Comparison of ENCODE assay signal across 8 cellular contexts in the genomic region with DNA sequence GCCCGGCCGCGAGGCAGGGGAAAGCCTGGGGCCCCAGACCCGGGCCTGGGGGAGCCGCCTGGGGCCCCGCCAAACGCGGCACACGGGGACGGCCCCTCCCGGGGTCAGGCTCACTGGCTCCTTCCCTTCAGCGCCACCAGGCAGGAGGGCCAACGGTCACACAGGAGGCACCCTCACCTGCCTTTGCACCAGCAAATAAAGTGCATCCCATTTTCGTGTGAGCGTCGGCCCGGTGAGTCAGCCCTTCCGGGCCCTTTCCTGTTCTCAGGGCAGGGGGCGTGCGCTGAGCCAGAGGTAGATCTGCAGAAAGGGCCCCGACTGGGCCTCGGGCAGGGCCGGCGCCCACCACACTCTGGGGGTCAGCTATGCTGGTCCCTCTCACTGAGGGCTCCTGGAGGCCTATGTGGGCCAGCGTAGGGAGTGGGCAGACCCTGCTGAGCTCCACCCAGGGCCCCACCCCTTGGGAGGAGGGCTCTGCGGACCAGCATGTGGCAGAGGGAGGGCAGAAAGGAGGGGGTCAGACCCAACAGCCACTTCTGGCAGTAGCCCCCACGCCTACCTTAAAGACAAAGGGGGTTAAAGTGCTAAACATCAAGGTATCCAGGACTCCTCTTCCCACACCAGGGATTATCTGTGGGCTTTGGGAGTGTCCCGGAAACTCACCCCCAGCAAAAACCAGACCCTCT. TPM values are rescaled to one million over a fixed set of nuclear protein-coding genes. Genes with fewer than 3 reads are reported as not detected.
DNase-seq lines count a peak whose midpoint lies in the region; ATAC-seq, FAIRE-seq and TF ChIP-seq lines count a peak whose summit lies in the region.

No MANE protein-coding gene starts in this region.

- H3K4me1 Mint-ChIP-seq in CD8-positive, alpha-beta memory T cell = peaks cover 22 to 42% (median 22%) of the 10 kb centered on the region in 3 donors
- H3K4me1 Mint-ChIP-seq in GM23338 = peaks cover 34% of the 10 kb centered on the region

- DNase-seq in CD8-positive, alpha-beta memory T cell = peak; percentile 40 to 78 (median 52)
- DNase-seq in GM23338 (ENCODE audit: low spot score) (peak; percentile 83), NCI-H1694 (lab: John Stamatoyannopoulos, UW) (peak; percentile 26), keratinocyte (ENCODE audit: low read depth, low spot score) (no peak)
- peak; percentile 56 for DNase-seq in central memory CD4-positive, alpha-beta T cell
- DNase-seq in stimulated activated CD4-positive, alpha-beta T cell treated with anti-CD3 and anti-CD28 coated beads, Interleukin-15, amount 100 ng/mL, for 24 hours = peak; percentile 83

- H3K27me3 ChIP-seq in CD8-positive, alpha-beta memory T cell (ENCODE audit: insufficient read depth, low read length, poor library complexity, severe bottlenecking) = no peaks in the 10 kb centered on the region
- no peaks in the 10 kb centered on the region for H3K27me3 ChIP-seq in GM23338 (ENCODE audit: insufficient read depth)
- no peaks in the 10 kb centered on the region for H3K27me3 ChIP-seq in keratinocyte (ENCODE audit: control insufficient read depth, extremely low read depth, insufficient read depth, low read length)

- no peaks in the 10 kb centered on the region for H3K9me2 ChIP-seq in GM23338 (ENCODE audit: insufficient read depth)

- POLR2A ChIA-PET in CD8-positive, alpha-beta memory T cell (lab: Charles Lee) = interaction anchor here (0.6 to 2.0 kb wide), 4 partner anchors 23 to 436 kb away, joined by 4 to 18 read pairs (median 5); a partner anchor contains a TSS

- no peaks in the 10 kb centered on the region for H3K9me3 Mint-ChIP-seq in CD8-positive, alpha-beta memory T cell
- no peaks in the 10 kb centered on the region for H3K9me3 Mint-ChIP-seq in GM23338

- H4K20me1 ChIP-seq in GM23338 (replicated peaks; ENCODE audit: insufficient read depth) (peaks cover 17% of the 10 kb centered on the region), keratinocyte (ENCODE audit: control insufficient read depth, extremely low read depth, insufficient read depth, low read length) (peaks cover 11% of the 10 kb centered on the region)

- dilution Hi-C loops in keratinocyte (cut with MboI; ENCODE audit: extremely low pct_ligation_motif_present, low sequenced_read_pairs) = no loop called here

- no peak for FAIRE-seq in keratinocyte (lab: Jason Lieb, UNC)

- H3K9me1 ChIP-seq in keratinocyte (ENCODE audit: control insufficient read depth, extremely low read depth, insufficient read depth, low read length) = no peaks in the 10 kb centered on the region

- peaks cover 26% of the 10 kb centered on the region for H3K4me1 ChIP-seq in CD8-positive, alpha-beta memory T cell (ENCODE audit: insufficient read depth, low read length)
- H3K4me1 ChIP-seq in GM23338 (ENCODE audit: insufficient read depth) (peaks cover 18% of the 10 kb centered on the region), keratinocyte (ENCODE audit: control insufficient read depth, extremely low read depth, insufficient read depth, low read length) (peaks cover 26% of the 10 kb centered on the region)

- H3K9ac ChIP-seq in keratinocyte (ENCODE audit: control insufficient read depth, extremely low read depth, insufficient read depth, low read length) = peak overlapping the region; percentile 75

- peaks cover 0 to 23% (median 0%) of the 10 kb centered on the region in 3 donors for H3K36me3 Mint-ChIP-seq in CD8-positive, alpha-beta memory T cell
- peaks cover 22% of the 10 kb centered on the region for H3K36me3 Mint-ChIP-seq in GM23338 (ENCODE audit: low read depth)

- peak overlapping the region; percentile 35 for H3K27ac ChIP-seq in CD8-positive, alpha-beta memory T cell (ENCODE audit: low read depth, low read length)
- H3K27ac ChIP-seq in GM23338 (ENCODE audit: low read depth) (peak overlapping the region; percentile 90), VCaP (peak overlapping the region; percentile 98), keratinocyte (ENCODE audit: control insufficient read depth, insufficient read depth, low read length) (peak overlapping the region; percentile 81)

- H3K4me3 ChIP-seq in CD8-positive, alpha-beta memory T cell (ENCODE audit: low read length) = peak overlapping the region; percentile 51
- H3K4me3 ChIP-seq in GM23338 = peak overlapping the region; percentile 91
- peak overlapping the region; percentile 73 to 98 (median 82) for H3K4me3 ChIP-seq in keratinocyte (ENCODE audit: control insufficient read depth in 2 of 3, extremely low read depth in 1 of 3, insufficient read depth in 2 of 3, low read depth in 1 of 3, low read length in 3 of 3)

- peaks cover 37% of the 10 kb centered on the region for H3K79me2 ChIP-seq in GM23338 (replicated peaks; ENCODE audit: insufficient read depth)
- H3K79me2 ChIP-seq in keratinocyte (ENCODE audit: control insufficient read depth, insufficient read depth, low read length) = peaks cover 35% of the 10 kb centered on the region

- peak overlapping the region; percentile 75 to 92 (median 86) for H3K4me3 Mint-ChIP-seq in CD8-positive, alpha-beta memory T cell
- peak overlapping the region; percentile 83 for H3K4me3 Mint-ChIP-seq in GM23338

- 0 out of 2 replicates have a peak, but pooled peaks cover 11% of the 10 kb centered on the region for H3F3A ChIP-seq in GM23338 (replicated peaks; ENCODE audit: low read depth)

- H3K4me2 ChIP-seq in GM23338 (peak overlapping the region; percentile 99), keratinocyte (ENCODE audit: control insufficient read depth, extremely low read depth, insufficient read depth, low read depth, low read length) (peak overlapping the region; percentile 88)

- peak overlapping the region; percentile 25; the same call in 1 of the 2 replicates for H2AFZ ChIP-seq in GM23338
- H2AFZ ChIP-seq in keratinocyte (ENCODE audit: control insufficient read depth, low read length) = peak overlapping the region; percentile 33

- peak; percentile 12 to 21; a peak in 1 of 4 replicates for TF ChIP-seq CTCF in GM23338 (conservative IDR thresholded peaks at IDR 0.05; ENCODE audit: low read depth in 2 of 2)
- no peak for TF ChIP-seq CTCF in VCaP (conservative IDR thresholded peaks at IDR 0.05)
- TF ChIP-seq CTCF in keratinocyte (optimal IDR thresholded peaks at IDR 0.05 in 1 of 3, IDR thresholded peaks at IDR 0.05 in 1 of 3, conservative IDR thresholded peaks at IDR 0.05 in 1 of 3; ENCODE audit: extremely low read depth in 1 of 3, insufficient read depth in 2 of 3, low read length in 3 of 3) = peak in 1 of 3 experiments; percentile 29

- ATAC-seq in GM23338 (peak; percentile 63), HG03571 (IDR thresholded peaks at IDR 0.05; ENCODE audit: unreplicated experiment) (no peak)

- no peaks in the 10 kb centered on the region for H3K27me3 Mint-ChIP-seq in CD8-positive, alpha-beta memory T cell
- peaks cover 16% of the 10 kb centered on the region for H3K27me3 Mint-ChIP-seq in GM23338 (ENCODE audit: insufficient read depth, low read depth, poor library complexity)

- peak overlapping the region; percentile 66 to 88 (median 80) for H3K27ac Mint-ChIP-seq in CD8-positive, alpha-beta memory T cell
- H3K27ac Mint-ChIP-seq in GM23338 = peak overlapping the region; percentile 95

- H3K9me3 ChIP-seq in CD8-positive, alpha-beta memory T cell (ENCODE audit: low read length) = no peaks in the 10 kb centered on the region
- no peaks in the 10 kb centered on the region for H3K9me3 ChIP-seq in keratinocyte (ENCODE audit: control insufficient read depth, low read depth, low read length)

- no peaks in the 10 kb centered on the region for H3K36me3 ChIP-seq in CD8-positive, alpha-beta memory T cell (ENCODE audit: insufficient read depth, low read length)
- no peaks in the 10 kb centered on the region for H3K36me3 ChIP-seq in GM23338 (ENCODE audit: insufficient read depth)
- H3K36me3 ChIP-seq in keratinocyte (ENCODE audit: control insufficient read depth in 2 of 2, extremely low read depth in 1 of 2, insufficient read depth in 2 of 2, low read length in 2 of 2) = peaks cover 9 to 23% of the 10 kb centered on the region in 2 experiments

- CTCF ChIA-PET in CD8-positive, alpha-beta memory T cell (lab: Charles Lee) = interaction anchor here (1.1 to 3.4 kb wide), 4 partner anchors 11 to 461 kb away, joined by 4 to 14 read pairs (median 4); a partner anchor contains a TSS

RNA-seq across cellular contexts. Expression of a gene that starts 0.9 kb away (rescaled TPM):
- total RNA-seq in CD8-positive, alpha-beta memory T cell = 10 to 100 TPM; 35.7 to 36.2 TPM
- 34.5 TPM for polyA plus RNA-seq in CD8-positive, alpha-beta memory T cell
- 46.5 and 56.8 TPM in 2 replicates for total RNA-seq in GM23338 (2014; rRNA removed; shearing (Covaris generic))
- polyA plus RNA-seq in GM23338 (2016; fragmentation: Nextera tagmentation; extraction: Ambion mirVana) (82.5 and 89.3 TPM in 2 replicates), keratinocyte (24.1 to 42.2 TPM (median 28.7 TPM) in 3 replicates)
- 16.9 TPM for polyA plus RNA-seq in keratinocyte (2011; ENCODE audit: low read depth)
- 19.8 and 32.7 TPM in 2 replicates for polyA plus RNA-seq in keratinocyte (2011; cell fraction: cytosol; rRNA removed)
- polyA plus RNA-seq in keratinocyte (2011; cell fraction: nucleus; rRNA removed) = 61.6 and 80.2 TPM in 2 replicates
- polyA plus RNA-seq in keratinocyte (2012; ENCODE audit: low replicate concordance) = 21.7 and 23.1 TPM in 2 replicates
- polyA minus RNA-seq in keratinocyte = 23.3 to 28.6 TPM (median 28.4 TPM) in 3 replicates
- polyA minus RNA-seq in keratinocyte (2011; cell fraction: cytosol; rRNA and poly(A)+ RNA removed) = 34.1 TPM
- polyA minus RNA-seq in keratinocyte (2011; cell fraction: nucleus; rRNA and poly(A)+ RNA removed) = 25.4 and 26.4 TPM in 2 replicates

RNA-seq across cellular contexts. Expression of a gene that starts 12.6 kb away (rescaled TPM):
- 10 to 100 TPM; 11.5 to 12.1 TPM for total RNA-seq in CD8-positive, alpha-beta memory T cell
- polyA plus RNA-seq in CD8-positive, alpha-beta memory T cell = 1.0 TPM
- total RNA-seq in GM23338 (2014; rRNA removed; shearing (Covaris generic)) = 21.4 and 28.8 TPM in 2 replicates
- polyA plus RNA-seq in GM23338 (2016; fragmentation: Nextera tagmentation; extraction: Ambion mirVana) = 6.0 and 6.1 TPM in 2 replicates
- 2.4 to 4.4 TPM (median 3.8 TPM) in 3 replicates for polyA plus RNA-seq in keratinocyte
- polyA plus RNA-seq in keratinocyte (2011; ENCODE audit: low read depth) = 1.6 TPM
- 2.5 and 4.4 TPM in 2 replicates for polyA plus RNA-seq in keratinocyte (2011; cell fraction: cytosol; rRNA removed)
- 12.8 and 17.8 TPM in 2 replicates for polyA plus RNA-seq in keratinocyte (2011; cell fraction: nucleus; rRNA removed)
- polyA plus RNA-seq in keratinocyte (2012; ENCODE audit: low replicate concordance) = 4.8 and 10.8 TPM in 2 replicates
- polyA minus RNA-seq in keratinocyte = 4.3 to 11.5 TPM (median 4.4 TPM) in 3 replicates
- polyA minus RNA-seq in keratinocyte (2011; cell fraction: cytosol; rRNA and poly(A)+ RNA removed) = 9.4 TPM
- 7.5 and 7.9 TPM in 2 replicates for polyA minus RNA-seq in keratinocyte (2011; cell fraction: nucleus; rRNA and poly(A)+ RNA removed)

RNA-seq across cellular contexts. Expression of a gene that starts 22.3 kb away (rescaled TPM):
- 10 to 100 TPM; 19.3 to 24.5 TPM for total RNA-seq in CD8-positive, alpha-beta memory T cell
- 15.6 TPM for polyA plus RNA-seq in CD8-positive, alpha-beta memory T cell
- 2.8 and 7.3 TPM in 2 replicates for total RNA-seq in GM23338 (2014; rRNA removed; shearing (Covaris generic))
- polyA plus RNA-seq in GM23338 (2016; fragmentation: Nextera tagmentation; extraction: Ambion mirVana) (2.1 and 3.2 TPM in 2 replicates), keratinocyte (0.45 to 0.93 TPM (median 0.75 TPM) in 3 replicates)
- 2.7 TPM for polyA plus RNA-seq in keratinocyte (2011; ENCODE audit: low read depth)
- 0.55 and 1.0 TPM in 2 replicates for polyA plus RNA-seq in keratinocyte (2011; cell fraction: cytosol; rRNA removed)
- 1.8 and 2.8 TPM in 2 replicates for polyA plus RNA-seq in keratinocyte (2011; cell fraction: nucleus; rRNA removed)
- 2.2 and 5.0 TPM in 2 replicates for polyA plus RNA-seq in keratinocyte (2012; ENCODE audit: low replicate concordance)
- 0.23 to 1.7 TPM (median 0.64 TPM) in 3 replicates for polyA minus RNA-seq in keratinocyte
- not detected for polyA minus RNA-seq in keratinocyte (2011; cell fraction: cytosol; rRNA and poly(A)+ RNA removed)
- polyA minus RNA-seq in keratinocyte (2011; cell fraction: nucleus; rRNA and poly(A)+ RNA removed) = 1.0 and 1.2 TPM in 2 replicates

RNA-seq across cellular contexts. Expression of a gene that starts 23.8 kb away (rescaled TPM):
- 10 to 100 TPM; 76.2 to 78.3 TPM for total RNA-seq in CD8-positive, alpha-beta memory T cell
- polyA plus RNA-seq in CD8-positive, alpha-beta memory T cell = 97.1 TPM
- total RNA-seq in GM23338 (2014; rRNA removed; shearing (Covaris generic)) = 73.5 and 79.9 TPM in 2 replicates
- polyA plus RNA-seq in GM23338 (2016; fragmentation: Nextera tagmentation; extraction: Ambion mirVana) (53.8 and 56.2 TPM in 2 replicates), keratinocyte (24.5 to 32.8 TPM (median 30.5 TPM) in 3 replicates)
- 54.9 TPM for polyA plus RNA-seq in keratinocyte (2011; ENCODE audit: low read depth)
- 21.5 and 31.1 TPM in 2 replicates for polyA plus RNA-seq in keratinocyte (2011; cell fraction: cytosol; rRNA removed)
- polyA plus RNA-seq in keratinocyte (2011; cell fraction: nucleus; rRNA removed) = 50.0 and 51.9 TPM in 2 replicates
- polyA plus RNA-seq in keratinocyte (2012; ENCODE audit: low replicate concordance) = 39.1 and 49.2 TPM in 2 replicates
- polyA minus RNA-seq in keratinocyte = 27.9 to 50.9 TPM (median 35.6 TPM) in 3 replicates
- 28.2 TPM for polyA minus RNA-seq in keratinocyte (2011; cell fraction: cytosol; rRNA and poly(A)+ RNA removed)
- polyA minus RNA-seq in keratinocyte (2011; cell fraction: nucleus; rRNA and poly(A)+ RNA removed) = 26.5 and 34.5 TPM in 2 replicates

Comparison
In these comparisons a context has a peak if more than half of its experiments do, and no peak if none do; other contexts are left out.
1. H3K27ac ChIP-seq: peak in every context shown above with its lines; median percentile 98 in VCaP; 90 in GM23338; 81 in keratinocyte; 35 in CD8-positive, alpha-beta memory T cell.